31 cellular contexts compared by ENCODE assay signal in genomic region chr2:26709323-26710110, GRCh38. TPM values are rescaled to one million over a fixed set of nuclear protein-coding genes. Genes with fewer than 3 reads are reported as not detected.
DNase-seq lines count a peak whose midpoint lies in the region; ATAC-seq and TF ChIP-seq lines count a peak whose summit lies in the region.
"Had no signal": no experiment of that assay in that cellular context is flagged by ENCODE, and none has a peak within 500 bp of the region (broad histone marks: within the 10 kb centered on the region; RNA-seq: fewer than 3 reads in every experiment).

No MANE protein-coding gene starts in this region.

- CTCF ChIA-PET in HEK293 (lab: Yijun Ruan, JAX), result interaction anchor here (0.6 to 1.6 kb wide), 2 partner anchors 103 to 599 kb away, joined by 3 to 4 read pairs; no protein-coding TSS in a partner anchor

- no peaks in the 10 kb centered on the region for H3K36me3 Mint-ChIP-seq in stimulated activated effector memory CD8-positive, alpha-beta T cell treated with anti-CD3 and anti-CD28 coated beads, Interleukin-12 subunit alpha, Interleukin-12 subunit beta, amount 100 ng/mL, for 72 hours
- H3K36me3 Mint-ChIP-seq: activated naive CD4-positive, alpha-beta T cell treated with anti-CD3 and anti-CD28 coated beads, Interleukin-2, amount 10 ng/mL, durations not matched to agents 7 days and 5 days; immature natural killer cell had no signal

- H3K27ac ChIP-seq in HEK293 (ENCODE audit: extremely low read depth, low read depth, low read length) (no peak overlapping the region), mesodermal cell (ENCODE audit: low read depth, low read length, severe bottlenecking) (peak overlapping the region; percentile 57), stomach smooth muscle (ENCODE audit: low read length) (peak overlapping the region; percentile 85)
- H3K27ac ChIP-seq: BLaER1 had no signal

- H3K4me1 ChIP-seq in HEK293 (ENCODE audit: control insufficient read depth, insufficient read depth, low read length) (no peaks in the 10 kb centered on the region), mesodermal cell (ENCODE audit: control insufficient read depth, insufficient read depth, low read length, poor library complexity, severe bottlenecking) (peaks cover 8% of the 10 kb centered on the region), stomach smooth muscle (ENCODE audit: control insufficient read depth, insufficient read depth, low read length) (peaks cover 69% of the 10 kb centered on the region)

- H3K4me3 ChIP-seq in HEK293 (ENCODE audit: low read depth, low read length) (no peak overlapping the region), mesodermal cell (ENCODE audit: extremely low read depth, insufficient read depth, low read length, poor library complexity, severe bottlenecking) (no peak overlapping the region), stomach smooth muscle (ENCODE audit: low read length in 2 of 2) (no peak overlapping the region)
- H3K4me3 ChIP-seq: BLaER1, coronary artery, thoracic aorta had no signal

- no peaks in the 10 kb centered on the region for H3K9me3 Mint-ChIP-seq in stimulated activated effector memory CD8-positive, alpha-beta T cell treated with anti-CD3 and anti-CD28 coated beads, Interleukin-12 subunit alpha, Interleukin-12 subunit beta, amount 100 ng/mL, for 72 hours
- H3K9me3 Mint-ChIP-seq: activated B cell treated with CpG ODN at 0.5 μM for 24 hours; activated naive CD4-positive, alpha-beta T cell treated with anti-CD3 and anti-CD28 coated beads, Interleukin-2, amount 10 ng/mL, durations not matched to agents 7 days and 5 days; effector memory CD8-positive, alpha-beta T cell; H9; immature natural killer cell had no signal

- no peaks in the 10 kb centered on the region for H3K27me3 ChIP-seq in stomach smooth muscle (ENCODE audit: control insufficient read depth in 1 of 2, insufficient read depth in 2 of 2, low read length in 2 of 2)
- H3K27me3 ChIP-seq: BLaER1 had no signal

- no peak for ATAC-seq in stimulated activated effector memory CD8-positive, alpha-beta T cell treated with anti-CD3 and anti-CD28 coated beads, Interleukin-12 subunit alpha, Interleukin-12 subunit beta, amount 100 ng/mL, for 72 hours
- no peak for ATAC-seq in GM21717 (IDR thresholded peaks at IDR 0.05; ENCODE audit: unreplicated experiment)
- ATAC-seq: effector memory CD8-positive, alpha-beta T cell; esophagus mucosa; stimulated activated naive CD8-positive, alpha-beta T cell treated with anti-CD3 and anti-CD28 coated beads, Interleukin-15, Interleukin-2, amounts not matched to agents 100 U/mL and 50 U/mL, for 24 hours had no signal

- H3K36me3 ChIP-seq in HEK293 (ENCODE audit: control insufficient read depth in 2 of 2, insufficient read depth in 1 of 2, low read length in 2 of 2) (no peaks in the 10 kb centered on the region), mesodermal cell (ENCODE audit: control insufficient read depth, insufficient read depth, low read length) (no peaks in the 10 kb centered on the region), stomach smooth muscle (ENCODE audit: control insufficient read depth in 2 of 2, insufficient read depth in 2 of 2, low read length in 2 of 2) (no peaks in the 10 kb centered on the region)
- H3K36me3 ChIP-seq: BLaER1, thoracic aorta had no signal

- H3K27ac Mint-ChIP-seq in stimulated activated effector memory CD8-positive, alpha-beta T cell treated with anti-CD3 and anti-CD28 coated beads, Interleukin-12 subunit alpha, Interleukin-12 subunit beta, amount 100 ng/mL, for 72 hours, result no peak overlapping the region
- H3K27ac Mint-ChIP-seq: activated B cell treated with CpG ODN at 0.5 μM for 24 hours; activated naive CD4-positive, alpha-beta T cell treated with anti-CD3 and anti-CD28 coated beads, Interleukin-2, amount 10 ng/mL, durations not matched to agents 7 days and 5 days; effector memory CD8-positive, alpha-beta T cell; H9; immature natural killer cell had no signal

- DNase-seq in ecto neural progenitor cell (ENCODE audit: low spot score), result peak; percentile 63
- no peak for DNase-seq in stimulated activated effector memory CD8-positive, alpha-beta T cell treated with anti-CD3 and anti-CD28 coated beads, Interleukin-12 subunit alpha, Interleukin-12 subunit beta, amount 100 ng/mL, for 72 hours (ENCODE audit: low spot score in 2 of 2)
- no peak for DNase-seq in activated T-cell treated with anti-CD3 and anti-CD28 coated beads, Interleukin-2, amount 50 U/mL, for 1 hour
- DNase-seq: activated B cell treated with CpG ODN at 0.5 μM for 24 hours; activated CD4-positive, alpha-beta T cell treated with anti-CD3 and anti-CD28 coated beads, Interleukin-2, amount 50 U/mL, for 4 hours; activated CD8-positive, alpha-beta memory T cell treated with anti-CD3 and anti-CD28 coated beads, Interleukin-2, amount 50 U/mL, for 4 hours; activated naive CD4-positive, alpha-beta T cell treated with anti-CD3 and anti-CD28 coated beads, Interleukin-2, amount 10 ng/mL, durations not matched to agents 7 days and 5 days; amygdala; effector memory CD8-positive, alpha-beta T cell; foreskin melanocyte; H9; hypothalamus; immature natural killer cell; KBM-7; MM.1S; NCI-H1417; NCI-H2081 treated with DMSO at 0.1 percent for 48 hours; NCI-H226; NCI-H748 treated with DMSO at 0.1 percent for 48 hours; RPMI8226; stimulated activated CD4-positive, alpha-beta T cell treated with anti-CD3 and anti-CD28 coated beads, Interleukin-15, amount 100 ng/mL, for 24 hours; stimulated activated naive CD8-positive, alpha-beta T cell treated with anti-CD3 and anti-CD28 coated beads, Interleukin-15, Interleukin-2, amounts not matched to agents 100 U/mL and 50 U/mL, for 24 hours; T-helper 1 cell had no signal

- H3K9me3 ChIP-seq in HEK293 (ENCODE audit: control insufficient read depth, insufficient read depth, low read depth, low read length) (no peaks in the 10 kb centered on the region), mesodermal cell (ENCODE audit: control insufficient read depth, low read length) (no peaks in the 10 kb centered on the region), stomach smooth muscle (ENCODE audit: control insufficient read depth in 2 of 2, low read length in 2 of 2) (no peaks in the 10 kb centered on the region)
- H3K9me3 ChIP-seq: BLaER1, thoracic aorta had no signal

- no peak overlapping the region for H3K9ac ChIP-seq in stomach smooth muscle (ENCODE audit: low read length in 2 of 2)
- H3K9ac ChIP-seq: BLaER1 had no signal

- 63 to 64% methylated on average over 16 to 17 of the region's 19 CpGs for WGBS in mesodermal cell (ENCODE audit: insufficient coverage in 2 of 2), 2 experiments

- no peak overlapping the region for H3K4me3 Mint-ChIP-seq in stimulated activated effector memory CD8-positive, alpha-beta T cell treated with anti-CD3 and anti-CD28 coated beads, Interleukin-12 subunit alpha, Interleukin-12 subunit beta, amount 100 ng/mL, for 72 hours
- H3K4me3 Mint-ChIP-seq: activated B cell treated with CpG ODN at 0.5 μM for 24 hours; activated naive CD4-positive, alpha-beta T cell treated with anti-CD3 and anti-CD28 coated beads, Interleukin-2, amount 10 ng/mL, durations not matched to agents 7 days and 5 days; effector memory CD8-positive, alpha-beta T cell; H9; immature natural killer cell had no signal

- no peaks in the 10 kb centered on the region for H3K4me1 Mint-ChIP-seq in stimulated activated effector memory CD8-positive, alpha-beta T cell treated with anti-CD3 and anti-CD28 coated beads, Interleukin-12 subunit alpha, Interleukin-12 subunit beta, amount 100 ng/mL, for 72 hours
- H3K4me1 Mint-ChIP-seq: activated B cell treated with CpG ODN at 0.5 μM for 24 hours; activated naive CD4-positive, alpha-beta T cell treated with anti-CD3 and anti-CD28 coated beads, Interleukin-2, amount 10 ng/mL, durations not matched to agents 7 days and 5 days; immature natural killer cell had no signal

- POLR2A ChIA-PET in HEK293 (lab: Yijun Ruan, JAX), result no interaction called here

- TF ChIP-seq CTCF in HEK293 (tag by site-specific recombination; IDR thresholded peaks at IDR 0.05), result no peak

TF ChIP-seq in HEK293, 187 proteins besides CTCF, POLR2A, EP300 and RAD21:
- TF ChIP-seq SCRT2 (tag by site-specific recombination; IDR thresholded peaks at IDR 0.05) (0 out of 2 replicates have a peak, but pooled peaks have one; percentile 11), ZNF146 (tag by site-specific recombination; IDR thresholded peaks at IDR 0.05) (no peak), EGR2 (tag by site-specific recombination; IDR thresholded peaks at IDR 0.05; ENCODE audit: low read depth) (peak; percentile 61), ZFHX2 (tag by site-specific recombination; conservative IDR thresholded peaks at IDR 0.05) (peak; percentile 20; the same call in 1 of the 2 replicates)

RNA-seq across cellular contexts. Expression of gene KCNK3, which starts 17.0 kb away (rescaled TPM):
- 1.7 TPM for polyA plus RNA-seq in mesodermal cell (2013, experiment 1 of 2)
- polyA plus RNA-seq in mesodermal cell (2013, experiment 2 of 2), result 0.71 TPM
- polyA plus RNA-seq: immature natural killer cell had no signal

RNA-seq across cellular contexts. Expression of gene SLC35F6, which starts 54.6 kb away (rescaled TPM):
- polyA plus RNA-seq in mesodermal cell (2013, experiment 1 of 2), result 16.0 TPM
- 15.4 TPM for polyA plus RNA-seq in mesodermal cell (2013, experiment 2 of 2)
